15 cellular contexts compared by ENCODE assay signal in the genomic region with DNA sequence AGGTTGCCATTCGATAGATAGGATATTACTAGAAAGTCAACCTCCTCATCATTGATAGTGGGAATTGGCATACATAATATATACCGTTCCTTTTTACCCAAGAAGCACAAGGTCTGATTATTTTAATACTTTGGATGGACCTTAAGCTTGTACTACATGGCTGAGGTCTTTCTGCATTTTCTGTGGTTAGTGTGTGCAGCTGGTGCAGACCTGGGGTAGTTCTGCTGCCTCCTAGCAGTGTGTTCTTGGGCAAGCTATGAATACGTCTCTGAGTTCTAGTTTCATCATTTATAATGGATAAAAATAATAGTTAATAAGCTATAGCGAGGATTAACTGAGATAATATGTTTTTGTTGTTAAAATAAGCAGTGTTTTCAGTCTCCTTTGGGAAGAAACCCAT. TPM values are rescaled to one million over a fixed set of nuclear protein-coding genes. Genes with fewer than 3 reads are reported as not detected.
A peak's percentile ranks its signal among the peaks of the same experiment; 100 is the strongest.
DNase-seq lines count a peak whose midpoint lies in the region; ATAC-seq and TF ChIP-seq lines count a peak whose summit lies in the region.
"Had no signal": no experiment of that assay in that cellular context is flagged by ENCODE, and none has a peak within 500 bp of the region (broad histone marks: within the 10 kb centered on the region; RNA-seq: fewer than 3 reads in every experiment).

No MANE protein-coding gene starts in this region.

- intact Hi-C loops in CD4-positive, alpha-beta memory T cell (cut with micrococcal nuclease), result no loop called here
- intact Hi-C loops in activated T-helper 2 cell treated with anti-CD3 and anti-CD28 coated beads, Interferon-gamma antibody, Interleukin-2, Interleukin-4, amounts not matched to agents 10 μg/mL and 5 μg/mL and 100 μg/mL, durations not matched to agents 14 hours and 24 hours and 36 hours (cut with micrococcal nuclease), result no loop called here

- H3K36me3 Mint-ChIP-seq in CD4-positive, alpha-beta memory T cell, result peaks cover 0 to 8% of the 10 kb centered on the region in 2 donors
- no peaks in the 10 kb centered on the region for H3K36me3 Mint-ChIP-seq in IgD-negative memory B cell
- no peaks in the 10 kb centered on the region for H3K36me3 Mint-ChIP-seq in activated T-helper 2 cell treated with anti-CD3 and anti-CD28 coated beads, Interferon-gamma antibody, Interleukin-2, Interleukin-4, amounts not matched to agents 10 μg/mL and 5 μg/mL and 100 μg/mL, durations not matched to agents 14 hours and 24 hours and 36 hours (ENCODE audit: low read depth)

- TF ChIP-seq EP300 in neural cell (conservative IDR thresholded peaks at IDR 0.05; ENCODE audit: poor library complexity, severe bottlenecking), result no peak

- H3K4me3 Mint-ChIP-seq in CD4-positive, alpha-beta memory T cell, result peak overlapping the region in 7 of 8 donors; percentile 9 to 98 (median 97)
- peak overlapping the region in 3 of 4 donors; percentile 39 to 97 (median 72) for H3K4me3 Mint-ChIP-seq in IgD-negative memory B cell
- H3K4me3 Mint-ChIP-seq in activated T-helper 2 cell treated with anti-CD3 and anti-CD28 coated beads, Interferon-gamma antibody, Interleukin-2, Interleukin-4, amounts not matched to agents 10 μg/mL and 5 μg/mL and 100 μg/mL, durations not matched to agents 14 hours and 24 hours and 36 hours (ENCODE audit: low read depth), result peak overlapping the region; percentile 5

- H3K27ac ChIP-seq in CD4-positive, alpha-beta memory T cell (ENCODE audit: low read depth, low read length), result no peak overlapping the region
- no peak overlapping the region for H3K27ac ChIP-seq in neural cell (ENCODE audit: low read length)

- H3K27me3 Mint-ChIP-seq in CD4-positive, alpha-beta memory T cell, result no peaks in the 10 kb centered on the region
- H3K27me3 Mint-ChIP-seq in IgD-negative memory B cell, result no peaks in the 10 kb centered on the region
- peaks cover 3% of the 10 kb centered on the region for H3K27me3 Mint-ChIP-seq in activated T-helper 2 cell treated with anti-CD3 and anti-CD28 coated beads, Interferon-gamma antibody, Interleukin-2, Interleukin-4, amounts not matched to agents 10 μg/mL and 5 μg/mL and 100 μg/mL, durations not matched to agents 14 hours and 24 hours and 36 hours (ENCODE audit: low read depth)

- peak overlapping the region; percentile 90 for H3K4me2 ChIP-seq in neural cell (ENCODE audit: low read length)

- POLR2A ChIA-PET in CD4-positive, alpha-beta memory T cell (lab: Charles Lee; ENCODE audit: partially characterized antibody), result interaction anchor here (4.4 kb wide), 1 partner anchor 10 kb away, joined by 15 read pairs; no protein-coding TSS in a partner anchor

- H3F3A ChIP-seq in neural cell (ENCODE audit: insufficient read depth, low read length, poor library complexity, severe bottlenecking), result peaks cover 6% of the 10 kb centered on the region

- no peak for DNase-seq in CD4-positive, alpha-beta memory T cell
- DNase-seq in activated T-helper 2 cell treated with anti-CD3 and anti-CD28 coated beads, Interferon-gamma antibody, Interleukin-2, Interleukin-4, amounts not matched to agents 10 μg/mL and 5 μg/mL and 100 μg/mL, durations not matched to agents 14 hours and 24 hours and 36 hours (ENCODE audit: low spot score), result no peak
- DNase-seq in activated effector memory CD4-positive, alpha-beta T cell treated with Interleukin-2 at 50 U/mL for 16 hours, result no peak
- DNase-seq in COLO668 (lab: John Stamatoyannopoulos, UW; ENCODE audit: unreplicated experiment), result no peak
- DNase-seq: aorta; effector CD4-positive, alpha-beta T cell; GF-D8; mucosa of descending colon; NCI-H1436; NCI-H524 had no signal

- H3K27ac Mint-ChIP-seq in CD4-positive, alpha-beta memory T cell, result peak overlapping the region in 2 of 7 donors; percentile 12 to 98
- H3K27ac Mint-ChIP-seq in IgD-negative memory B cell, result peak overlapping the region in 1 of 3 donors; percentile 98
- H3K27ac Mint-ChIP-seq in activated T-helper 2 cell treated with anti-CD3 and anti-CD28 coated beads, Interferon-gamma antibody, Interleukin-2, Interleukin-4, amounts not matched to agents 10 μg/mL and 5 μg/mL and 100 μg/mL, durations not matched to agents 14 hours and 24 hours and 36 hours, result no peak overlapping the region

- H4K20me1 ChIP-seq in neural cell (ENCODE audit: insufficient read depth), result no peaks in the 10 kb centered on the region

- H3K9me2 ChIP-seq in neural cell (ENCODE audit: insufficient read depth, low read length), result no peaks in the 10 kb centered on the region

- no peaks in the 10 kb centered on the region for H3K36me3 ChIP-seq in CD4-positive, alpha-beta memory T cell (ENCODE audit: insufficient read depth, low read length)
- no peaks in the 10 kb centered on the region for H3K36me3 ChIP-seq in neural cell (ENCODE audit: insufficient read depth, low read length)
- H3K36me3 ChIP-seq: gastroesophageal sphincter, right atrium auricular region had no signal

- H3K27me3 ChIP-seq in CD4-positive, alpha-beta memory T cell (ENCODE audit: insufficient read depth, low read length), result no peaks in the 10 kb centered on the region
- H3K27me3 ChIP-seq in neural cell (ENCODE audit: insufficient read depth, low read depth, low read length), result no peaks in the 10 kb centered on the region
- H3K27me3 ChIP-seq: gastroesophageal sphincter, right atrium auricular region had no signal

- peaks cover 0 to 1% (median 0%) of the 10 kb centered on the region in 8 donors for H3K9me3 Mint-ChIP-seq in CD4-positive, alpha-beta memory T cell
- no peaks in the 10 kb centered on the region for H3K9me3 Mint-ChIP-seq in IgD-negative memory B cell
- no peaks in the 10 kb centered on the region for H3K9me3 Mint-ChIP-seq in activated T-helper 2 cell treated with anti-CD3 and anti-CD28 coated beads, Interferon-gamma antibody, Interleukin-2, Interleukin-4, amounts not matched to agents 10 μg/mL and 5 μg/mL and 100 μg/mL, durations not matched to agents 14 hours and 24 hours and 36 hours

- H3K9ac ChIP-seq in neural cell (ENCODE audit: low read length), result no peak overlapping the region

- H2AFZ ChIP-seq in neural cell (ENCODE audit: low read depth, low read length), result no peak overlapping the region

- H3K4me3 ChIP-seq in CD4-positive, alpha-beta memory T cell (ENCODE audit: low read length in 2 of 2), result no peak overlapping the region
- H3K4me3 ChIP-seq in neural cell (ENCODE audit: low read length), result peak overlapping the region; percentile 94
- H3K4me3 ChIP-seq: mucosa of descending colon, right atrium auricular region had no signal

- H3K9me3 ChIP-seq in CD4-positive, alpha-beta memory T cell (ENCODE audit: control insufficient read depth in 1 of 2, low read length in 2 of 2), result no peaks in the 10 kb centered on the region
- H3K9me3 ChIP-seq in neural cell (ENCODE audit: low read length), result no peaks in the 10 kb centered on the region
- H3K9me3 ChIP-seq: gastroesophageal sphincter, mucosa of descending colon, right atrium auricular region had no signal

- H3K4me1 ChIP-seq in CD4-positive, alpha-beta memory T cell (ENCODE audit: insufficient read depth, low read length), result peaks cover 36% of the 10 kb centered on the region

- CTCF ChIA-PET in CD4-positive, alpha-beta memory T cell (lab: Charles Lee; ENCODE audit: partially characterized antibody), result interaction anchor here (0.6 to 1.6 kb wide), 3 partner anchors 10 to 202 kb away, joined by 3 to 6 read pairs (median 5); no protein-coding TSS in a partner anchor

- H3K79me2 ChIP-seq in neural cell (replicated peaks; ENCODE audit: insufficient read depth, low read length), result peaks cover 65% of the 10 kb centered on the region

- TF ChIP-seq CTCF in neural cell (IDR thresholded peaks at IDR 0.05; ENCODE audit: poor library complexity, severe bottlenecking), result no peak

- no peak for ATAC-seq in GM21381 (IDR thresholded peaks at IDR 0.05; ENCODE audit: unreplicated experiment)
- ATAC-seq: gastroesophageal sphincter, mucosa of descending colon had no signal

- TF ChIP-seq RAD21 in neural cell (conservative IDR thresholded peaks at IDR 0.05), result no peak

- peaks cover 27 to 59% (median 42%) of the 10 kb centered on the region in 4 donors for H3K4me1 Mint-ChIP-seq in CD4-positive, alpha-beta memory T cell
- H3K4me1 Mint-ChIP-seq in IgD-negative memory B cell, result peaks cover 22 to 50% (median 40%) of the 10 kb centered on the region in 3 donors
- peaks cover 32% of the 10 kb centered on the region for H3K4me1 Mint-ChIP-seq in activated T-helper 2 cell treated with anti-CD3 and anti-CD28 coated beads, Interferon-gamma antibody, Interleukin-2, Interleukin-4, amounts not matched to agents 10 μg/mL and 5 μg/mL and 100 μg/mL, durations not matched to agents 14 hours and 24 hours and 36 hours (ENCODE audit: low read depth)

TF ChIP-seq in neural cell, 6 proteins besides CTCF, POLR2A, EP300 and RAD21 (continues in another document):
- TF ChIP-seq TAF1 (IDR thresholded peaks at IDR 0.05; ENCODE audit: low read depth), result no peak
- TF ChIP-seq, protein P1, sequence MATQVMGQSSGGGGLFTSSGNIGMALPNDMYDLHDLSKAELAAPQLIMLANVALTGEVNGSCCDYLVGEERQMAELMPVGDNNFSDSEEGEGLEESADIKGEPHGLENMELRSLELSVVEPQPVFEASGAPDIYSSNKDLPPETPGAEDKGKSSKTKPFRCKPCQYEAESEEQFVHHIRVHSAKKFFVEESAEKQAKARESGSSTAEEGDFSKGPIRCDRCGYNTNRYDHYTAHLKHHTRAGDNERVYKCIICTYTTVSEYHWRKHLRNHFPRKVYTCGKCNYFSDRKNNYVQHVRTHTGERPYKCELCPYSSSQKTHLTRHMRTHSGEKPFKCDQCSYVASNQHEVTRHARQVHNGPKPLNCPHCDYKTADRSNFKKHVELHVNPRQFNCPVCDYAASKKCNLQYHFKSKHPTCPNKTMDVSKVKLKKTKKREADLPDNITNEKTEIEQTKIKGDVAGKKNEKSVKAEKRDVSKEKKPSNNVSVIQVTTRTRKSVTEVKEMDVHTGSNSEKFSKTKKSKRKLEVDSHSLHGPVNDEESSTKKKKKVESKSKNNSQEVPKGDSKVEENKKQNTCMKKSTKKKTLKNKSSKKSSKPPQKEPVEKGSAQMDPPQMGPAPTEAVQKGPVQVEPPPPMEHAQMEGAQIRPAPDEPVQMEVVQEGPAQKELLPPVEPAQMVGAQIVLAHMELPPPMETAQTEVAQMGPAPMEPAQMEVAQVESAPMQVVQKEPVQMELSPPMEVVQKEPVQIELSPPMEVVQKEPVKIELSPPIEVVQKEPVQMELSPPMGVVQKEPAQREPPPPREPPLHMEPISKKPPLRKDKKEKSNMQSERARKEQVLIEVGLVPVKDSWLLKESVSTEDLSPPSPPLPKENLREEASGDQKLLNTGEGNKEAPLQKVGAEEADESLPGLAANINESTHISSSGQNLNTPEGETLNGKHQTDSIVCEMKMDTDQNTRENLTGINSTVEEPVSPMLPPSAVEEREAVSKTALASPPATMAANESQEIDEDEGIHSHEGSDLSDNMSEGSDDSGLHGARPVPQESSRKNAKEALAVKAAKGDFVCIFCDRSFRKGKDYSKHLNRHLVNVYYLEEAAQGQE (IDR thresholded peaks at IDR 0.05; ENCODE audit: borderline replicate concordance), result no peak

RNA-seq across cellular contexts. Expression of gene ZDHHC17, which starts 2.2 kb away (rescaled TPM):
- 10 to 100 TPM; 51.5 to 52.9 TPM for total RNA-seq in CD4-positive, alpha-beta memory T cell
- polyA plus RNA-seq in CD4-positive, alpha-beta memory T cell, result 10 to 100 TPM in 1 of 2 donors, 1 to 10 TPM in 1; 9.4 to 13.8 TPM
- 10.4 TPM for polyA plus RNA-seq in IgD-negative memory B cell
- total RNA-seq in activated T-helper 2 cell treated with anti-CD3 and anti-CD28 coated beads, Interferon-gamma antibody, Interleukin-2, Interleukin-4, amounts not matched to agents 10 μg/mL and 5 μg/mL and 100 μg/mL, durations not matched to agents 14 hours and 24 hours and 36 hours, result 26.7 and 28.6 TPM in 2 replicates
- polyA plus RNA-seq in neural cell, result 173 and 217 TPM in 2 replicates
- 221 and 224 TPM in 2 replicates for polyA minus RNA-seq in neural cell

Comparison
In these comparisons a context has a peak if more than half of its experiments do, and no peak if none do; other contexts are left out.
1. H3K4me3 Mint-ChIP-seq: peak in every context shown above with its lines; median percentile 97 in CD4-positive, alpha-beta memory T cell; 72 in IgD-negative memory B cell; 5 in activated T-helper 2 cell treated with anti-CD3 and anti-CD28 coated beads, Interferon-gamma antibody, Interleukin-2, Interleukin-4, amounts not matched to agents 10 μg/mL and 5 μg/mL and 100 μg/mL, durations not matched to agents 14 hours and 24 hours and 36 hours.
2. RNA of gene ZDHHC17, which starts 2.2 kb away (polyA plus RNA-seq): 173 to 217 TPM in neural cell; 9.4 to 13.8 TPM in CD4-positive, alpha-beta memory T cell and 10.4 TPM in IgD-negative memory B cell (single experiment); every median in the first group is over 10 times any median in the second.